In the genomic region with DNA sequence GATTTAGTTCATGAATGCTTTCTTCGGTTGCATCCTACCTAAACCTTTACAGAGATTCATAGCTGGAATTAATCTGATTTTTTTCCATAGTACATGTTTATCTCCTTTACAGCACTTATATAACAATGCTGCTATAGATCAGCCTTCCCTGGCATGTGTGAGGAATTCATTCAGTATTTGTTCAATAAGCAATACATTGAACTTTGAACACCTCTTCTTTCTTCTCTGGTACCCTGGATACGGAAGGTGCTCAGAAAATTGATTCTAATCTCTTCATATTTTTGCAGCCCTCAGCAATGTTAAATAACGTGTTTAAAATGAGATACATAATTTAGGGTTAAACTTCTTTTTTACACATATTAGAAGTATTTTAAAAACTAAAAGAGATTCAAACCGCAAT, we compare ENCODE assay signal across 6 cellular contexts.
"Had no signal": no experiment of that assay in that cellular context is flagged by ENCODE, and none has a peak within 500 bp of the region (broad histone marks: within the 10 kb centered on the region; RNA-seq: fewer than 3 reads in every experiment).

No MANE protein-coding gene starts in this region.

- FAIRE-seq: HTR-8/SVneo, K562 had no signal

- H3K27ac ChIP-seq: HL-60 had no signal

- H3K4me3 ChIP-seq: K562 had no signal

- DNase-seq: IMR-90, KBM-7, KG1 had no signal

- ATAC-seq: K562 had no signal
